In genomic region chr11:121604152-121604551, GRCh38 we compare ENCODE assay signal across 24 cellular contexts.
"Had no signal": no experiment of that assay in that cellular context is flagged by ENCODE, and none has a peak within 500 bp of the region (broad histone marks: within the 10 kb centered on the region; RNA-seq: fewer than 3 reads in every experiment).

No MANE protein-coding gene starts in this region.

- DNase-seq: colonic mucosa; cortex of kidney; effector CD8-positive, alpha-beta T cell; foreskin keratinocyte; heart left ventricle; hypothalamus; immature natural killer cell; islet precursor cell; kidney; kidney glomerular epithelial cell; left colon; left lung; left ventricle myocardium superior; lower lobe of right lung; mesenchymal stem cell; mucosa of descending colon; naive B cell had no signal

- H3K4me3 Mint-ChIP-seq: dendritic cell treated with granulocyte-macrophage colony-stimulating factor and Interleukin-4, amounts not matched to agents 40 ng/mL and 50 ng/mL, for 4 days; immature natural killer cell; mesothelial cell of epicardium; naive B cell had no signal

- H3K4me1 Mint-ChIP-seq: mesothelial cell of epicardium, naive B cell had no signal

- H3K27ac Mint-ChIP-seq: dendritic cell treated with granulocyte-macrophage colony-stimulating factor and Interleukin-4, amounts not matched to agents 40 ng/mL and 50 ng/mL, for 4 days; mesothelial cell of epicardium had no signal

- H3K79me2 ChIP-seq: hepatocyte had no signal

- H3K9me3 ChIP-seq: colonic mucosa, esophagus muscularis mucosa, gastroesophageal sphincter, heart left ventricle, left lung, lower lobe of right lung, mucosa of descending colon had no signal

- H3K9me3 Mint-ChIP-seq: dendritic cell treated with granulocyte-macrophage colony-stimulating factor and Interleukin-4, amounts not matched to agents 40 ng/mL and 50 ng/mL, for 4 days; immature natural killer cell; naive B cell had no signal

- H3K27me3 ChIP-seq: colonic mucosa, esophagus muscularis mucosa, foreskin keratinocyte, gastroesophageal sphincter, heart left ventricle, hepatocyte, left lung had no signal

- FAIRE-seq: endothelial cell of umbilical vein, frontal cortex, kidney had no signal

- H3K4me1 ChIP-seq: colonic mucosa, foreskin keratinocyte, gastroesophageal sphincter, left lung, lower lobe of right lung had no signal

- H2AFZ ChIP-seq: hepatocyte had no signal

- H3K27ac ChIP-seq: colonic mucosa, esophagus muscularis mucosa, foreskin keratinocyte, gastroesophageal sphincter, heart left ventricle, hepatocyte, left lung, lower lobe of right lung had no signal

- H3K36me3 ChIP-seq: colonic mucosa had no signal

- ATAC-seq: foreskin keratinocyte, gastroesophageal sphincter, heart left ventricle, left lung, left ventricle myocardium superior, mucosa of descending colon had no signal

- H3K4me3 ChIP-seq: colonic mucosa, esophagus muscularis mucosa, gastroesophageal sphincter, heart left ventricle, hepatocyte, left lung, lower lobe of right lung, mucosa of descending colon had no signal

- H3K4me2 ChIP-seq: hepatocyte had no signal
